ENCODE assay signal across 17 cellular contexts in the genomic region with DNA sequence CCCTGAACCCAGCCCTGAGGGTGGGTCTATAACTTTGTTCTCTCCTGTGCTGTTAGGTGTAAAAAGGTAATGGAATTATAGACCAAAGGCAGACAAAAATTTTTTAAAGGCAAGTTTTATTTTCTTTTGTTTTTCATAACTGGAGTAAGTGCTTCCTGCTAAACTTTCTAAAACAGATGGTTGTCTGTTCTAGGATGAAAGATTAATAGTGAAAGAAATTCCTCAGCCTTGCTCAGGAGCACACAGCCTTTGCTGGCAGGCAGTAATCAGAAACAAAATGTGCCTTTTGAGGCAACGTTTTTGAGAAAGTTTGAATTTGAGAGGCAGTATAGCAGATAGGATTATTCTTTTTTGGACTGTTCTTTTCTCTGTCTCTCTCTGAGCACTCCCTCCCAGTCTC.
DNase-seq lines count a peak whose midpoint lies in the region; ATAC-seq and TF ChIP-seq lines count a peak whose summit lies in the region.
"Had no signal": no experiment of that assay in that cellular context is flagged by ENCODE, and none has a peak within 500 bp of the region (broad histone marks: within the 10 kb centered on the region; RNA-seq: fewer than 3 reads in every experiment).

No MANE protein-coding gene starts in this region.

- H3K27me3 Mint-ChIP-seq in mesothelial cell of epicardium (ENCODE audit: low read depth), result no peaks in the 10 kb centered on the region

- TF ChIP-seq POLR2A in adrenal gland (IDR thresholded peaks at IDR 0.05), result no peak

- H3K4me3 ChIP-seq in HEK293 (ENCODE audit: low read depth, low read length) (no peak overlapping the region), adrenal gland (no peak overlapping the region)
- H3K4me3 ChIP-seq: GM12878, GM23248, SJCRH30 had no signal

- no peaks in the 10 kb centered on the region for H3K27me3 ChIP-seq in adrenal gland
- H3K27me3 ChIP-seq: SJCRH30 had no signal

- TF ChIP-seq CTCF in HEK293 (tag by site-specific recombination; IDR thresholded peaks at IDR 0.05) (no peak), mesothelial cell of epicardium (IDR thresholded peaks at IDR 0.05; ENCODE audit: unreplicated experiment) (no peak), adrenal gland (IDR thresholded peaks at IDR 0.05) (no peak)

- H3K27ac ChIP-seq in HEK293 (ENCODE audit: extremely low read depth, low read depth, low read length) (no peak overlapping the region), adrenal gland (no peak overlapping the region)
- H3K27ac ChIP-seq: GM23248, SJCRH30 had no signal

- H3K4me1 Mint-ChIP-seq in mesothelial cell of epicardium, result peaks cover 32% of the 10 kb centered on the region
- H3K4me1 Mint-ChIP-seq: CD14-positive monocyte had no signal

- H3K4me1 ChIP-seq in HEK293 (ENCODE audit: control insufficient read depth, insufficient read depth, low read length) (no peaks in the 10 kb centered on the region), adrenal gland (replicated peaks in 1 of 2) (no peaks in the 10 kb centered on the region)
- H3K4me1 ChIP-seq: SJCRH30 had no signal

- CTCF ChIA-PET in HEK293 (lab: Yijun Ruan, JAX), result no interaction called here

- 0% methylated on average over 1 of the region's 1 CpG for WGBS in adrenal gland, 4 donors

- H3K9me3 ChIP-seq in HEK293 (ENCODE audit: control insufficient read depth, insufficient read depth, low read depth, low read length) (no peaks in the 10 kb centered on the region), adrenal gland (replicated peaks in 1 of 3) (no peaks in the 10 kb centered on the region)
- H3K9me3 ChIP-seq: SJCRH30 had no signal

- no peaks in the 10 kb centered on the region for H3K36me3 ChIP-seq in HEK293 (ENCODE audit: control insufficient read depth in 2 of 2, insufficient read depth in 1 of 2, low read length in 2 of 2)
- H3K36me3 ChIP-seq in adrenal gland (replicated peaks in 1 of 2), result no peaks in the 10 kb centered on the region
- H3K36me3 ChIP-seq: SJCRH30 had no signal

- no peak overlapping the region for H3K4me3 Mint-ChIP-seq in mesothelial cell of epicardium
- H3K4me3 Mint-ChIP-seq: CD14-positive monocyte had no signal

- ATAC-seq in SK-N-SH treated with all-trans-retinoic acid at 6 μM for 48 hours, result peak; percentile 81
- ATAC-seq in GM21528 (IDR thresholded peaks at IDR 0.05; ENCODE audit: low FRiP score, unreplicated experiment), result no peak
- ATAC-seq: GM12878 had no signal

- H3K36me3 Mint-ChIP-seq in mesothelial cell of epicardium, result peaks cover 9% of the 10 kb centered on the region
- H3K36me3 Mint-ChIP-seq: CD14-positive monocyte had no signal

- DNase-seq in mesothelial cell of epicardium (ENCODE audit: low spot score in 2 of 2, unreplicated experiment in 2 of 2), result no peak
- no peak for DNase-seq in nucleus accumbens (lab: John Stamatoyannopoulos, UW)
- no peak for DNase-seq in adrenal gland
- DNase-seq in NCI-H2196 (lab: John Stamatoyannopoulos, UW; ENCODE audit: unreplicated experiment), result no peak
- DNase-seq: DMS153, GF-D8, GM23248, NCI-H187 treated with DMSO at 0.1 percent for 48 hours, NCI-H226, NCI-H524, NCI-H82, SJCRH30 had no signal

- H3K27ac Mint-ChIP-seq in mesothelial cell of epicardium, result peak overlapping the region; percentile 82
- H3K27ac Mint-ChIP-seq: CD14-positive monocyte had no signal

- peaks cover 18% of the 10 kb centered on the region for H3K9me3 Mint-ChIP-seq in mesothelial cell of epicardium

- POLR2A ChIA-PET in HEK293 (lab: Yijun Ruan, JAX), result no interaction called here

- intact Hi-C loops in adrenal gland (cut with DNase I), result no loop called here

TF ChIP-seq in HEK293, 187 proteins besides CTCF, POLR2A, EP300 and RAD21:
- no peak for TF ChIP-seq ZNF341 (tag by site-specific recombination; IDR thresholded peaks at IDR 0.05; ENCODE audit: low read depth)
- TF ChIP-seq, protein P1, sequence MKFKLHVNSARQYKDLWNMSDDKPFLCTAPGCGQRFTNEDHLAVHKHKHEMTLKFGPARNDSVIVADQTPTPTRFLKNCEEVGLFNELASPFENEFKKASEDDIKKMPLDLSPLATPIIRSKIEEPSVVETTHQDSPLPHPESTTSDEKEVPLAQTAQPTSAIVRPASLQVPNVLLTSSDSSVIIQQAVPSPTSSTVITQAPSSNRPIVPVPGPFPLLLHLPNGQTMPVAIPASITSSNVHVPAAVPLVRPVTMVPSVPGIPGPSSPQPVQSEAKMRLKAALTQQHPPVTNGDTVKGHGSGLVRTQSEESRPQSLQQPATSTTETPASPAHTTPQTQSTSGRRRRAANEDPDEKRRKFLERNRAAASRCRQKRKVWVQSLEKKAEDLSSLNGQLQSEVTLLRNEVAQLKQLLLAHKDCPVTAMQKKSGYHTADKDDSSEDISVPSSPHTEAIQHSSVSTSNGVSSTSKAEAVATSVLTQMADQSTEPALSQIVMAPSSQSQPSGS (tag by site-specific recombination; IDR thresholded peaks at IDR 0.05; ENCODE audit: low read depth), result no peak
- TF ChIP-seq TRIM28 (IDR thresholded peaks at IDR 0.05; ENCODE audit: borderline replicate concordance, low read length), result 0 out of 2 replicates have a peak, but pooled peaks have one; percentile 9
- TF ChIP-seq ZNF843 (tag by site-specific recombination; IDR thresholded peaks at IDR 0.05), result no peak
- no peak for TF ChIP-seq ZNF629 (tag by site-specific recombination; IDR thresholded peaks at IDR 0.05)

TF ChIP-seq in SK-N-SH treated with all-trans-retinoic acid at 6 μM for 48 hours, 23 proteins besides CTCF, POLR2A, EP300 and RAD21:
- TF ChIP-seq TSHZ2 (CRISPR knock-in tag; IDR thresholded peaks at IDR 0.05) (no peak), ARNTL (CRISPR knock-in tag; IDR thresholded peaks at IDR 0.05; ENCODE audit: borderline replicate concordance, low read depth) (no peak), ISL1 (CRISPR knock-in tag; IDR thresholded peaks at IDR 0.05) (no peak), TCF4 (CRISPR knock-in tag; IDR thresholded peaks at IDR 0.05; ENCODE audit: borderline replicate concordance) (no peak), PPARA (CRISPR knock-in tag; IDR thresholded peaks at IDR 0.05; ENCODE audit: borderline replicate concordance) (no peak), OSR1 (CRISPR knock-in tag; IDR thresholded peaks at IDR 0.05) (no peak)
